25 cellular contexts compared by ENCODE assay signal in genomic region chr2:241633561-241633960, GRCh38.
"Had no signal": no experiment of that assay in that cellular context is flagged by ENCODE, and none has a peak within 500 bp of the region (broad histone marks: within the 10 kb centered on the region; RNA-seq: fewer than 3 reads in every experiment).

No MANE protein-coding gene starts in this region.

- H3K27ac ChIP-seq: left ventricle myocardium inferior, pancreas, prostate gland, sigmoid colon, spleen, suprapubic skin, tibial nerve, uterus had no signal

- H3K27ac Mint-ChIP-seq: immature natural killer cell; memory B cell; nephron; stimulated activated effector memory CD8-positive, alpha-beta T cell treated with anti-CD3 and anti-CD28 coated beads, Interleukin-12 subunit alpha, Interleukin-12 subunit beta, amount 100 ng/mL, for 72 hours; stimulated activated naive CD8-positive, alpha-beta T cell treated with anti-CD3 and anti-CD28 coated beads, Interleukin-15, Interleukin-2, amounts not matched to agents 100 ng/mL and 50 ng/mL, for 24 hours; type B pancreatic cell had no signal

- H3K27me3 ChIP-seq: pancreas, sigmoid colon, spleen, suprapubic skin, tibial nerve, uterus had no signal

- H3K9me3 ChIP-seq: left ventricle myocardium inferior, pancreas, prostate gland, sigmoid colon, spleen, suprapubic skin, tibial nerve, uterus had no signal

- H3K9me3 Mint-ChIP-seq: immature natural killer cell; memory B cell; naive thymus-derived CD8-positive, alpha-beta T cell; nephron; neural crest cell; stimulated activated effector memory CD8-positive, alpha-beta T cell treated with anti-CD3 and anti-CD28 coated beads, Interleukin-12 subunit alpha, Interleukin-12 subunit beta, amount 100 ng/mL, for 72 hours; stimulated activated naive CD8-positive, alpha-beta T cell treated with anti-CD3 and anti-CD28 coated beads, Interleukin-15, Interleukin-2, amounts not matched to agents 100 ng/mL and 50 ng/mL, for 24 hours; type B pancreatic cell had no signal

- H3K36me3 ChIP-seq: uterus had no signal

- DNase-seq: hypothalamus; immature natural killer cell; left ventricle myocardium inferior; naive thymus-derived CD8-positive, alpha-beta T cell; nucleus accumbens; retina; sigmoid colon; small intestine; spleen; stimulated activated CD4-positive, alpha-beta T cell treated with anti-CD3 and anti-CD28 coated beads, Interleukin-4, amount 100 ng/mL, for 24 hours; stimulated activated naive CD4-positive, alpha-beta T cell; uterus had no signal

- H3K27me3 Mint-ChIP-seq: memory B cell; naive thymus-derived CD8-positive, alpha-beta T cell; stimulated activated naive CD8-positive, alpha-beta T cell treated with anti-CD3 and anti-CD28 coated beads, Interleukin-15, Interleukin-2, amounts not matched to agents 100 ng/mL and 50 ng/mL, for 24 hours; type B pancreatic cell had no signal

- H3K4me3 Mint-ChIP-seq: immature natural killer cell; memory B cell; nephron; stimulated activated effector memory CD8-positive, alpha-beta T cell treated with anti-CD3 and anti-CD28 coated beads, Interleukin-12 subunit alpha, Interleukin-12 subunit beta, amount 100 ng/mL, for 72 hours; stimulated activated naive CD8-positive, alpha-beta T cell treated with anti-CD3 and anti-CD28 coated beads, Interleukin-15, Interleukin-2, amounts not matched to agents 100 ng/mL and 50 ng/mL, for 24 hours; type B pancreatic cell had no signal

- FAIRE-seq: islet of Langerhans, pancreas, small intestine had no signal

- ATAC-seq: naive thymus-derived CD8-positive, alpha-beta T cell; pancreas; right cardiac atrium; stimulated activated effector memory CD8-positive, alpha-beta T cell treated with anti-CD3 and anti-CD28 coated beads, Interleukin-12 subunit alpha, Interleukin-12 subunit beta, amount 100 ng/mL, for 72 hours had no signal

- H3K4me3 ChIP-seq: left ventricle myocardium inferior, lung, pancreas, prostate gland, sigmoid colon, spleen, suprapubic skin, tibial nerve, uterus had no signal
